In the genomic region with DNA sequence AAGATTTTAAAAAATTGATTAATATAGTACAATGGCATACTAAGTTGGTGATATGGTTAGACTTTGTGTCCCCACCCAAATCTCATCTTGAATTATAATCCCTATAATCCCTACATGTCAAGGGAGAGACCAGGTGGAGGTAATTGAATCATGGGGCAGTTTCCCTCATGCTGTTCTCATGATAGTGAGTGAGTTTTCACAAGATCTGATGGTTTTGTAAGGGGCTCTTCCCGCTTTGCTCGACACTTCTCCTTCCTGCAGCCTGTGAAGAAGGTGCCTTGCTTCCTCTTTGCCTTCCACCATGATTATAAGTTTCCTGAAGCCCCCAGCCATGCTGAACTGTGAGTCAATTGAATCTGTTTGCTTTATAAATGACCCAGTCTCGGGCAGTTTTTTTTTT, we compare ENCODE assay signal across 8 cellular contexts. TPM values are rescaled to one million over a fixed set of nuclear protein-coding genes. Genes with fewer than 3 reads are reported as not detected.
"Had no signal": no experiment of that assay in that cellular context is flagged by ENCODE, and none has a peak within 500 bp of the region (broad histone marks: within the 10 kb centered on the region; RNA-seq: fewer than 3 reads in every experiment).

No MANE protein-coding gene starts in this region.

RNA-seq across cellular contexts. Expression of a gene that starts 20.2 kb away (rescaled TPM):
- total RNA-seq: HT-29, LHCN-M2, MCF 10A, NCI-H460, Peyer's patch, Right ventricle myocardium inferior, RPMI7951, SJCRH30 had no signal
